In the genomic region with DNA sequence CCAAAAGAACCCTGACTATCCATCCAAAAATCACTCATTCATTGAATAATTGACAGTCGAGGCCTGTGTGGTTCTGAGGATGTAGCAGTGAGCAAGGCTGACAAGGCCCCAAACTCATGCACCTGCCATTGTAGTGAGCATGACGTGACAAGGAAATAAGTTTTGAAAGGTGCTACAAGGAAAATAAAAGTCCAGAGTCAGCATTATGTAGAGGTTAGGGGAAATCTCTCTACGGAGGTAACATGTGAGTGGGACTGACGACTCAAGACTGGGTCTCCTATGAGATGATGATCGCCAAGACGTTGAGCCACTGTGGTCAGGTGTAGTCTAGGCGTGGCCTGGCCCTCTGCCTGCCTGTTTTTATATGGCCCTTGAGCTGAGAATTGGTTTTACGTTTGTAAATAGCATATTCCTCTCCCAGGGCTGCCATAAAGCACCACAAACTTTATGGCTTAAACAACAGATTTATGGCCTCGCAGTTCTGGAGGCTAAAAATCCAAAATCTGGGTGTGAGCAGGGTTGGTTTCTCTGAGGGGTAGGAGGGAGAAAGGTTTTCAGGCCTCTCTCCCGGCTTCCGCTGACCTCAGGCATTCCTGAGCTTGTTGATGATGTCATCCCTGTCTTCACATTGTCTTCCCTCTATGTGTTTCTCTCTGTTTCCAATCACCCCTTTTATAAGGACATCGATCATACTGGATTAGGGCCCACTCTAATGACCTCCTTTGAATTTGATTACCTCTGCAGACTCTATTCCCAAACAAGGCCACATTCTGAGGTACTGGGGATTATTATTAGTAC, we compare ENCODE assay signal across 27 cellular contexts.
"Had no signal": no experiment of that assay in that cellular context is flagged by ENCODE, and none has a peak within 500 bp of the region (broad histone marks: within the 10 kb centered on the region; RNA-seq: fewer than 3 reads in every experiment).

No MANE protein-coding gene starts in this region.

- H3K4me1 ChIP-seq: adrenal gland, ascending aorta, colonic mucosa, gastrocnemius medialis, lower lobe of right lung, upper lobe of left lung had no signal

- H3K4me1 Mint-ChIP-seq: activated naive CD8-positive, alpha-beta T cell treated with anti-CD3 and anti-CD28 coated beads for 36 hours; brain; stimulated activated memory B cell treated with anti-CD40 and anti-IgM and Interleukin-4, amounts not matched to agents 10 μg/mL and 1 μg/mL and 100 μg/mL, for 72 hours; stimulated activated naive CD8-positive, alpha-beta T cell treated with anti-CD3 and anti-CD28 coated beads, Interleukin-15, amount 100 ng/mL, for 72 hours had no signal

- H3K27me3 ChIP-seq: adrenal gland, ascending aorta, cardiac muscle cell, colonic mucosa, gastrocnemius medialis, hepatocyte, ovary, upper lobe of left lung had no signal

- H3K4me3 ChIP-seq: adrenal gland, ascending aorta, cardiac muscle cell, colonic mucosa, gastrocnemius medialis, hepatocyte, lower lobe of right lung, ovary, skin epidermis, upper lobe of left lung had no signal

- H3K27me3 Mint-ChIP-seq: activated naive CD8-positive, alpha-beta T cell treated with anti-CD3 and anti-CD28 coated beads for 36 hours; brain; progenitor cell of endocrine pancreas; stimulated activated memory B cell treated with anti-CD40 and anti-IgM and Interleukin-4, amounts not matched to agents 10 μg/mL and 1 μg/mL and 100 μg/mL, for 72 hours; stimulated activated naive CD8-positive, alpha-beta T cell treated with anti-CD3 and anti-CD28 coated beads, Interleukin-15, amount 100 ng/mL, for 72 hours had no signal

- DNase-seq: activated CD4-positive, alpha-beta T cell treated with anti-CD3 and anti-CD28 coated beads for 4 hours; activated CD4-positive, alpha-beta T cell treated with anti-CD3 and anti-CD28 coated beads, Interleukin-2, amount 50 U/mL, for 48 hours; activated CD8-positive, alpha-beta memory T cell treated with anti-CD3 and anti-CD28 coated beads for 24 hours; activated effector memory CD4-positive, alpha-beta T cell treated with Interleukin-2 at 50 U/mL for 16 hours; activated naive CD4-positive, alpha-beta T cell treated with anti-CD3 and anti-CD28 coated beads for 36 hours; activated naive CD8-positive, alpha-beta T cell treated with anti-CD3 and anti-CD28 coated beads for 36 hours; adrenal gland; cerebellar nuclear complex; colonic mucosa; effector memory CD4-positive, alpha-beta T cell; gastrocnemius medialis; lower lobe of right lung; nephron progenitor cell; ovary; stimulated activated CD4-positive, alpha-beta T cell treated with anti-CD3 and anti-CD28 coated beads, Interleukin-4, amount 100 ng/mL, for 4 hours; stimulated activated CD8-positive, alpha-beta memory T cell treated with anti-CD3 and anti-CD28 coated beads, Interleukin-4, amount 100 ng/mL, for 48 hours; stimulated activated naive CD8-positive, alpha-beta T cell treated with anti-CD3 and anti-CD28 coated beads, Interleukin-15, amount 100 ng/mL, for 72 hours; substantia nigra; upper lobe of left lung had no signal

- H3K36me3 Mint-ChIP-seq: activated naive CD8-positive, alpha-beta T cell treated with anti-CD3 and anti-CD28 coated beads for 36 hours; brain; stimulated activated memory B cell treated with anti-CD40 and anti-IgM and Interleukin-4, amounts not matched to agents 10 μg/mL and 1 μg/mL and 100 μg/mL, for 72 hours had no signal

- H3K9me3 ChIP-seq: adrenal gland, ascending aorta, colonic mucosa, gastrocnemius medialis, lower lobe of right lung, ovary, upper lobe of left lung had no signal

- H3K36me3 ChIP-seq: adrenal gland, ascending aorta, cardiac muscle cell, colonic mucosa, gastrocnemius medialis, lower lobe of right lung, ovary, upper lobe of left lung had no signal

- H3K9me3 Mint-ChIP-seq: activated naive CD4-positive, alpha-beta T cell treated with anti-CD3 and anti-CD28 coated beads for 36 hours; activated naive CD8-positive, alpha-beta T cell treated with anti-CD3 and anti-CD28 coated beads for 36 hours; brain; nephron progenitor cell; stimulated activated naive CD8-positive, alpha-beta T cell treated with anti-CD3 and anti-CD28 coated beads, Interleukin-15, amount 100 ng/mL, for 72 hours had no signal

- H3K4me3 Mint-ChIP-seq: activated naive CD4-positive, alpha-beta T cell treated with anti-CD3 and anti-CD28 coated beads for 36 hours; activated naive CD8-positive, alpha-beta T cell treated with anti-CD3 and anti-CD28 coated beads for 36 hours; brain; nephron progenitor cell; stimulated activated memory B cell treated with anti-CD40 and anti-IgM and Interleukin-4, amounts not matched to agents 10 μg/mL and 1 μg/mL and 100 μg/mL, for 72 hours; stimulated activated naive CD8-positive, alpha-beta T cell treated with anti-CD3 and anti-CD28 coated beads, Interleukin-15, amount 100 ng/mL, for 72 hours had no signal

- H3K27ac Mint-ChIP-seq: activated naive CD4-positive, alpha-beta T cell treated with anti-CD3 and anti-CD28 coated beads for 36 hours; activated naive CD8-positive, alpha-beta T cell treated with anti-CD3 and anti-CD28 coated beads for 36 hours; brain; nephron progenitor cell; progenitor cell of endocrine pancreas; stimulated activated memory B cell treated with anti-CD40 and anti-IgM and Interleukin-4, amounts not matched to agents 10 μg/mL and 1 μg/mL and 100 μg/mL, for 72 hours; stimulated activated naive CD8-positive, alpha-beta T cell treated with anti-CD3 and anti-CD28 coated beads, Interleukin-15, amount 100 ng/mL, for 72 hours had no signal

- H3K27ac ChIP-seq: adrenal gland, ascending aorta, cardiac muscle cell, colonic mucosa, gastrocnemius medialis, hepatocyte, lower lobe of right lung, ovary, skin epidermis, upper lobe of left lung, VCaP had no signal
